8 cellular contexts compared by ENCODE assay signal in genomic region chr4:159227378-159227777, GRCh38.
DNase-seq lines count a peak whose midpoint lies in the region; ATAC-seq, FAIRE-seq and TF ChIP-seq lines count a peak whose summit lies in the region.

No MANE protein-coding gene starts in this region.

- POLR2A ChIA-PET in H1 (lab: Charles Lee; ENCODE audit: partially characterized antibody), result interaction anchor here (1.8 kb wide), 1 partner anchor 9 kb away, joined by 5 read pairs; no protein-coding TSS in a partner anchor

- H3K27me3 ChIP-seq in H1 (replicated peaks in 1 of 4; ENCODE audit: control insufficient read depth in 3 of 4, extremely low read depth in 1 of 4, insufficient read depth in 3 of 4, low read length in 3 of 4) (no peaks in the 10 kb centered on the region), uterus (no peaks in the 10 kb centered on the region)

- H3K9me3 ChIP-seq in H1 (ENCODE audit: insufficient read depth in 2 of 2, low read depth in 1 of 2, low read length in 1 of 2), result no peaks in the 10 kb centered on the region
- H3K9me3 ChIP-seq in mesodermal cell (ENCODE audit: control insufficient read depth, low read length), result no peaks in the 10 kb centered on the region
- no peaks in the 10 kb centered on the region for H3K9me3 ChIP-seq in uterus

- no peak overlapping the region for H2BK120ac ChIP-seq in H1 (replicated peaks; ENCODE audit: low read depth, low read length)

- intact Hi-C loops in uterus (cut with DNase I; ENCODE audit: low total_unique reads), result no loop called here

- H4K5ac ChIP-seq in H1 (ENCODE audit: insufficient read length, low read depth, low read length), result no peak overlapping the region

- TF ChIP-seq CTCF in H1 (IDR thresholded peaks at IDR 0.05; ENCODE audit: control extremely low read depth in 1 of 3, insufficient read depth in 1 of 3, low read depth in 1 of 3, low read length in 3 of 3) (no peak), uterus (IDR thresholded peaks at IDR 0.05) (no peak)

- H3K23me2 ChIP-seq in H1 (ENCODE audit: low read depth, low read length), result no peaks in the 10 kb centered on the region

- H3K4me1 ChIP-seq in H1 (replicated peaks in 1 of 4; ENCODE audit: control insufficient read depth in 3 of 4, insufficient read depth in 4 of 4, low read length in 3 of 4), result peaks cover 0 to 14% (median 12%) of the 10 kb centered on the region in 4 experiments; a peak in 6 of 7 replicates
- peaks cover 24% of the 10 kb centered on the region for H3K4me1 ChIP-seq in mesodermal cell (ENCODE audit: control insufficient read depth, insufficient read depth, low read length, poor library complexity, severe bottlenecking)
- no peaks in the 10 kb centered on the region for H3K4me1 ChIP-seq in uterus

- H3K27ac ChIP-seq in H1 (ENCODE audit: low read depth, low read length), result no peak overlapping the region
- peak overlapping the region; percentile 94 for H3K27ac ChIP-seq in mesodermal cell (ENCODE audit: low read depth, low read length, severe bottlenecking)
- peak overlapping the region; percentile 3 to 60 for H3K27ac ChIP-seq in uterus

- H3K4ac ChIP-seq in H1 (replicated peaks; ENCODE audit: insufficient read length, low read depth, low read length), result no peak overlapping the region

- H2BK15ac ChIP-seq in H1 (ENCODE audit: low read length), result no peak overlapping the region

- peaks cover 0 to 74% of the 10 kb centered on the region in 2 experiments; a peak in 2 of 4 replicates for H3K79me2 ChIP-seq in H1 (ENCODE audit: control insufficient read depth in 1 of 2, insufficient read depth in 2 of 2, low read length in 2 of 2)

- H3K18ac ChIP-seq in H1 (ENCODE audit: extremely low read depth, low read length), result no peak overlapping the region

- H2BK5ac ChIP-seq in H1 (ENCODE audit: low read depth, low read length), result no peak overlapping the region

- H3K4me2 ChIP-seq in H1 (ENCODE audit: insufficient read depth in 1 of 2, low read depth in 2 of 2, low read length in 2 of 2), result no peak overlapping the region

- peaks cover 3% of the 10 kb centered on the region; the same call in 1 of the 2 replicates for H3K79me1 ChIP-seq in H1 (ENCODE audit: low read depth, low read length)

- H2AFZ ChIP-seq in H1 (ENCODE audit: low read length), result no peak overlapping the region

- 88% methylated on average over 3 of the region's 3 CpGs; no CpG with 5 or more reads in 1 of the 2 experiments for WGBS in H1 (ENCODE audit: extremely low coverage in 1 of 2, insufficient coverage in 1 of 2, insufficient read length in 1 of 2, insufficient replicate concordance in 2 of 2, low coverage in 1 of 2, low lambda C conversion rate in 2 of 2, missing lambda C conversion rate in 1 of 2), 2 experiments
- 97% methylated on average over 3 of the region's 3 CpGs; no CpG with 5 or more reads in 1 of the 2 experiments for WGBS in mesodermal cell (ENCODE audit: insufficient coverage in 2 of 2), 2 experiments

- no peak for TF ChIP-seq RAD21 in H1 (IDR thresholded peaks at IDR 0.05 in 1 of 2, conservative IDR thresholded peaks at IDR 0.05 in 1 of 2; ENCODE audit: low read depth in 2 of 2, low read length in 2 of 2)

- no peak overlapping the region for H2BK20ac ChIP-seq in H1 (ENCODE audit: low read length)

- FAIRE-seq in H1 (lab: Jason Lieb, UNC), result no peak

- H3K9ac ChIP-seq in H1 (replicated peaks in 1 of 4; ENCODE audit: extremely low read depth in 1 of 4, low read depth in 3 of 4, low read length in 3 of 4), result no peak overlapping the region

- no peak for ATAC-seq in GM19035 (IDR thresholded peaks at IDR 0.05; ENCODE audit: unreplicated experiment)
- no peak for ATAC-seq in HG03521 (IDR thresholded peaks at IDR 0.05; ENCODE audit: unreplicated experiment)

- no peaks in the 10 kb centered on the region for H3K36me3 ChIP-seq in H1 (ENCODE audit: control insufficient read depth in 2 of 4, insufficient read depth in 4 of 4, low read length in 3 of 4)
- H3K36me3 ChIP-seq in mesodermal cell (ENCODE audit: control insufficient read depth, insufficient read depth, low read length), result no peaks in the 10 kb centered on the region
- no peaks in the 10 kb centered on the region for H3K36me3 ChIP-seq in uterus

- no peak overlapping the region for H3K56ac ChIP-seq in H1 (replicated peaks; ENCODE audit: insufficient read length, low read depth, low read length)

- CTCF ChIA-PET in H1 (lab: Charles Lee; ENCODE audit: partially characterized antibody), result interaction anchor here (0.8 to 2.4 kb wide), 6 partner anchors 11 to 367 kb away, joined by 3 to 8 read pairs (median 4); no protein-coding TSS in a partner anchor

- no peak overlapping the region for H3K23ac ChIP-seq in H1 (ENCODE audit: insufficient read length)

- no peak for TF ChIP-seq POLR2A in H1 (IDR thresholded peaks at IDR 0.05; ENCODE audit: control extremely low read depth in 1 of 2, low read depth in 2 of 2, low read length in 2 of 2)
- TF ChIP-seq POLR2A in uterus (IDR thresholded peaks at IDR 0.05), result no peak

- no peak overlapping the region; the same call in 1 of the 2 replicates for H2BK12ac ChIP-seq in H1 (ENCODE audit: low read depth, low read length)

- H4K91ac ChIP-seq in H1 (replicated peaks; ENCODE audit: insufficient read length, low read length), result no peak overlapping the region

- H4K8ac ChIP-seq in H1 (ENCODE audit: extremely low read depth, insufficient read depth, low read length), result no peak overlapping the region

- DNase-seq in NCI-H2171 treated with DMSO at 0.1 percent for 48 hours (lab: John Stamatoyannopoulos, UW) (peak; percentile 3), NCI-H2171 (lab: John Stamatoyannopoulos, UW) (no peak), H1 (ENCODE audit: low read depth in 1 of 2, low spot score in 2 of 2) (no peak), uterus (no peak), HuH-7 (ENCODE audit: low spot score) (no peak)

- no peak overlapping the region for H3K14ac ChIP-seq in H1 (ENCODE audit: insufficient read length)

- no peak overlapping the region for H3K4me3 ChIP-seq in H1 (ENCODE audit: extremely low read depth in 1 of 4, insufficient read depth in 2 of 4, low read depth in 3 of 4, low read length in 4 of 4)
- no peak overlapping the region for H3K4me3 ChIP-seq in mesodermal cell (ENCODE audit: extremely low read depth, insufficient read depth, low read length, poor library complexity, severe bottlenecking)
- no peak overlapping the region for H3K4me3 ChIP-seq in uterus

- no peak for TF ChIP-seq EP300 in H1 (IDR thresholded peaks at IDR 0.05; ENCODE audit: borderline replicate concordance in 1 of 2, low read depth in 2 of 2, low read length in 2 of 2)

- 0 out of 2 replicates have a peak overlapping the region, but pooled peaks have one; percentile 71 for H2AK5ac ChIP-seq in H1 (ENCODE audit: low read depth, low read length)

- peaks cover 0 to 4% of the 10 kb centered on the region in 2 experiments for H4K20me1 ChIP-seq in H1 (replicated peaks in 1 of 2; ENCODE audit: control insufficient read depth in 1 of 2, insufficient read depth in 2 of 2, low read length in 2 of 2)

TF ChIP-seq in H1, 55 proteins besides CTCF, POLR2A, EP300 and RAD21:
- TF ChIP-seq JUND (IDR thresholded peaks at IDR 0.05; ENCODE audit: low read length) (no peak), TBP (IDR thresholded peaks at IDR 0.05; ENCODE audit: low read depth, low read length) (no peak), KDM1A (IDR thresholded peaks at IDR 0.05; ENCODE audit: borderline replicate concordance, low read length) (no peak), KDM5A (IDR thresholded peaks at IDR 0.05; ENCODE audit: low read length) (no peak), RNF2 (IDR thresholded peaks at IDR 0.05; ENCODE audit: borderline replicate concordance, low read depth, low read length, missing control alignments, poor library complexity, severe bottlenecking) (no peak), SP4 (IDR thresholded peaks at IDR 0.05; ENCODE audit: low read length) (no peak), NANOG (IDR thresholded peaks at IDR 0.05; ENCODE audit: insufficient read depth, low read depth, low read length, poor library complexity, severe bottlenecking) (no peak), PHF8 (conservative IDR thresholded peaks at IDR 0.05; ENCODE audit: low read depth, low read length) (no peak)
- TF ChIP-seq, protein P1, sequence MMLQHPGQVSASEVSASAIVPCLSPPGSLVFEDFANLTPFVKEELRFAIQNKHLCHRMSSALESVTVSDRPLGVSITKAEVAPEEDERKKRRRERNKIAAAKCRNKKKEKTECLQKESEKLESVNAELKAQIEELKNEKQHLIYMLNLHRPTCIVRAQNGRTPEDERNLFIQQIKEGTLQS (IDR thresholded peaks at IDR 0.05; ENCODE audit: insufficient read depth, low read depth, low read length), result no peak
